8 cellular contexts compared by ENCODE assay signal in the genomic region with DNA sequence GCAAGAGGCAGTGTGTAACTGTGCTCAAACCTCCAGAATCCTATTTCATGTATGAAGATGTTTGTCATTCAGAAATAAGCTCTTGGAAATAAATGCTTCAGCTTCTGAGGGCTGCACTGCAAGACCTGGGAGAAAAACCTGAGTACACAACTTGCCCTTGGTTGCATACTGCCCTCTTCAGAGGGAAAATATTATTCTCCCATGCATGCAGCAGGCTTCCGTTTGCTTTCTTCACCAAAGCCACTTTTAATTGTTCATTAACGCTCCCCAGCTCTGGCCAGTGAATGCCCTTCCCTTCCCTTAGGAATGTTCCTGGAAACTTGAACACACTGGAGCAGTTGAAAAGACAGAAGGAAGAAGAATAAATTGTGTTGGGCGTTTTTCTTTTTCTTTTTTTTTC. TPM values are rescaled to one million over a fixed set of nuclear protein-coding genes. Genes with fewer than 3 reads are reported as not detected.
DNase-seq lines count a peak whose midpoint lies in the region; ATAC-seq, FAIRE-seq and TF ChIP-seq lines count a peak whose summit lies in the region.

No MANE protein-coding gene starts in this region.

- H3K27me3 ChIP-seq in left ventricle myocardium inferior (ENCODE audit: low read depth), result peaks cover 100% of the 10 kb centered on the region
- H3K27me3 ChIP-seq in heart left ventricle, result peaks cover 5 to 89% (median 58%) of the 10 kb centered on the region in 9 donors
- peaks cover 2 to 14% (median 8%) of the 10 kb centered on the region in 4 experiments; a peak in 6 of 7 replicates for H3K27me3 ChIP-seq in H1 (replicated peaks in 1 of 4; ENCODE audit: control insufficient read depth in 3 of 4, extremely low read depth in 1 of 4, insufficient read depth in 3 of 4, low read length in 3 of 4)
- H3K27me3 ChIP-seq in H7 (ENCODE audit: control insufficient read depth, insufficient read depth, low read length), result peaks cover 13% of the 10 kb centered on the region

- H3K4ac ChIP-seq in H1 (replicated peaks; ENCODE audit: insufficient read length, low read depth, low read length), result no peak overlapping the region

- no peak overlapping the region for H4K8ac ChIP-seq in H1 (ENCODE audit: extremely low read depth, insufficient read depth, low read length)

- TF ChIP-seq POLR2A in heart left ventricle (IDR thresholded peaks at IDR 0.05), result no peak
- TF ChIP-seq POLR2A in H1 (IDR thresholded peaks at IDR 0.05; ENCODE audit: control extremely low read depth in 1 of 2, low read depth in 2 of 2, low read length in 2 of 2), result no peak

- H3K9me3 ChIP-seq in left ventricle myocardium inferior (replicated peaks), result no peaks in the 10 kb centered on the region
- no peaks in the 10 kb centered on the region for H3K9me3 ChIP-seq in heart left ventricle
- H3K9me3 ChIP-seq in H1 (ENCODE audit: insufficient read depth in 2 of 2, low read depth in 1 of 2, low read length in 1 of 2), result no peaks in the 10 kb centered on the region

- no peak overlapping the region for H4K91ac ChIP-seq in H1 (replicated peaks; ENCODE audit: insufficient read length, low read length)

- no peaks in the 10 kb centered on the region for H4K20me1 ChIP-seq in H1 (replicated peaks in 1 of 2; ENCODE audit: control insufficient read depth in 1 of 2, insufficient read depth in 2 of 2, low read length in 2 of 2)

- no peak overlapping the region for H3K9ac ChIP-seq in H1 (replicated peaks in 1 of 4; ENCODE audit: extremely low read depth in 1 of 4, low read depth in 3 of 4, low read length in 3 of 4)

- H3K18ac ChIP-seq in H1 (ENCODE audit: extremely low read depth, low read length), result no peak overlapping the region

- peaks cover 14% of the 10 kb centered on the region; the same call in 1 of the 2 replicates for H3K23me2 ChIP-seq in H1 (ENCODE audit: low read depth, low read length)

- H3K4me1 ChIP-seq in left ventricle myocardium inferior (peaks cover 19% of the 10 kb centered on the region), heart left ventricle (peaks cover 0 to 18% (median 6%) of the 10 kb centered on the region in 12 donors), H1 (replicated peaks in 1 of 4; ENCODE audit: control insufficient read depth in 3 of 4, insufficient read depth in 4 of 4, low read length in 3 of 4) (peaks cover 7 to 14% (median 10%) of the 10 kb centered on the region in 4 experiments)

- TF ChIP-seq CTCF in left ventricle myocardium inferior (IDR thresholded peaks at IDR 0.05; ENCODE audit: borderline replicate concordance) (peak; percentile 22), heart left ventricle (IDR thresholded peaks at IDR 0.05) (peak in 1 of 12 donors; percentile 18), H1 (IDR thresholded peaks at IDR 0.05; ENCODE audit: control extremely low read depth in 1 of 3, insufficient read depth in 1 of 3, low read depth in 1 of 3, low read length in 3 of 3) (peak in 2 of 3 experiments; percentile 41 to 52; a peak in 2 of 4 replicates)

- TF ChIP-seq RAD21 in H1 (IDR thresholded peaks at IDR 0.05 in 1 of 2, conservative IDR thresholded peaks at IDR 0.05 in 1 of 2; ENCODE audit: low read depth in 2 of 2, low read length in 2 of 2), result peak; percentile 57 to 59

- no peak overlapping the region for H2BK5ac ChIP-seq in H1 (ENCODE audit: low read depth, low read length)

- FAIRE-seq in H1 (lab: Jason Lieb, UNC) (no peak), RCC 7860 (lab: Jason Lieb, UNC) (no peak)

- H3K14ac ChIP-seq in H1 (ENCODE audit: insufficient read length), result no peak overlapping the region

- no peak overlapping the region for H3K23ac ChIP-seq in H1 (ENCODE audit: insufficient read length)

- no peak overlapping the region for H3K4me2 ChIP-seq in H1 (ENCODE audit: insufficient read depth in 1 of 2, low read depth in 2 of 2, low read length in 2 of 2)

- H2BK15ac ChIP-seq in H1 (ENCODE audit: low read length), result no peak overlapping the region

- H3K56ac ChIP-seq in H1 (replicated peaks; ENCODE audit: insufficient read length, low read depth, low read length), result no peak overlapping the region

- no peak overlapping the region for H2AFZ ChIP-seq in H1 (ENCODE audit: low read length)

- no peak overlapping the region for H2BK20ac ChIP-seq in H1 (ENCODE audit: low read length)

- H3K4me3 ChIP-seq in left ventricle myocardium inferior (no peak overlapping the region), heart left ventricle (no peak overlapping the region), H1 (ENCODE audit: extremely low read depth in 1 of 4, insufficient read depth in 2 of 4, low read depth in 3 of 4, low read length in 4 of 4) (no peak overlapping the region; a peak in 1 of 8 replicates), H7 (ENCODE audit: insufficient read depth, low read depth, low read length) (no peak overlapping the region)

- no peaks in the 10 kb centered on the region for H3K79me2 ChIP-seq in H1 (ENCODE audit: control insufficient read depth in 1 of 2, insufficient read depth in 2 of 2, low read length in 2 of 2)

- H2AK5ac ChIP-seq in H1 (ENCODE audit: low read depth, low read length), result no peak overlapping the region

- 14 to 23% (median 20%) methylated on average over 3 of the region's 3 CpGs for WGBS in heart left ventricle, 4 donors
- 60% methylated on average over 3 of the region's 3 CpGs; no CpG with 5 or more reads in 1 of the 2 experiments for WGBS in H1 (ENCODE audit: extremely low coverage in 1 of 2, insufficient coverage in 1 of 2, insufficient read length in 1 of 2, insufficient replicate concordance in 2 of 2, low coverage in 1 of 2, low lambda C conversion rate in 2 of 2, missing lambda C conversion rate in 1 of 2), 2 experiments

- no peak overlapping the region for H2BK12ac ChIP-seq in H1 (ENCODE audit: low read depth, low read length)

- DNase-seq in left ventricle myocardium inferior, result no peak
- DNase-seq in heart left ventricle, result no peak
- peak; percentile 79 for DNase-seq in NCI-H69 (lab: John Stamatoyannopoulos, UW)
- no peak for DNase-seq in H1 (ENCODE audit: low read depth in 1 of 2, low spot score in 2 of 2)
- DNase-seq in renal cortical epithelial cell (ENCODE audit: low read depth), result peak; percentile 90
- no peak for DNase-seq in RCC 7860 (ENCODE audit: low spot score)
- no peak for DNase-seq in H7

- TF ChIP-seq EP300 in H1 (IDR thresholded peaks at IDR 0.05; ENCODE audit: borderline replicate concordance in 1 of 2, low read depth in 2 of 2, low read length in 2 of 2), result no peak

- no peaks in the 10 kb centered on the region for H3K36me3 ChIP-seq in left ventricle myocardium inferior
- no peaks in the 10 kb centered on the region for H3K36me3 ChIP-seq in heart left ventricle
- no peaks in the 10 kb centered on the region for H3K36me3 ChIP-seq in H1 (ENCODE audit: control insufficient read depth in 2 of 4, insufficient read depth in 4 of 4, low read length in 3 of 4)
- H3K36me3 ChIP-seq in H7 (replicated peaks; ENCODE audit: control insufficient read depth, insufficient read depth, low read length), result no peaks in the 10 kb centered on the region

- intact Hi-C loops in left ventricle myocardium inferior (cut with micrococcal nuclease) (no loop called here), heart left ventricle (cut with DNase I) (no loop called here)

- no peak overlapping the region for H4K5ac ChIP-seq in H1 (ENCODE audit: insufficient read length, low read depth, low read length)

- H3K79me1 ChIP-seq in H1 (ENCODE audit: low read depth, low read length), result no peaks in the 10 kb centered on the region

- no peak for ATAC-seq in heart left ventricle
- ATAC-seq in HG02885 (IDR thresholded peaks at IDR 0.05; ENCODE audit: poor library complexity, unreplicated experiment), result no peak

- H3K27ac ChIP-seq in left ventricle myocardium inferior (replicated peaks), result no peak overlapping the region
- H3K27ac ChIP-seq in heart left ventricle, result no peak overlapping the region
- H3K27ac ChIP-seq in H1 (ENCODE audit: low read depth, low read length), result no peak overlapping the region

- no peak overlapping the region for H2BK120ac ChIP-seq in H1 (replicated peaks; ENCODE audit: low read depth, low read length)

- CTCF ChIA-PET in H1 (lab: Charles Lee; ENCODE audit: partially characterized antibody), result interaction anchor here (0.6 to 10.1 kb wide), 24 partner anchors 9 to 148 kb away, joined by 3 to 97 read pairs (median 6); no protein-coding TSS in a partner anchor

- POLR2A ChIA-PET in H1 (lab: Charles Lee; ENCODE audit: partially characterized antibody), result interaction anchor here (0.9 to 1.7 kb wide), 4 partner anchors 16 to 104 kb away, joined by 4 to 9 read pairs (median 5); partner anchors contain the start of genes ATP6V1G1 and TMEM268

TF ChIP-seq in H1, 55 proteins besides CTCF, POLR2A, EP300 and RAD21 (continues in another document):
- TF ChIP-seq SP2 (IDR thresholded peaks at IDR 0.05; ENCODE audit: low read length) (no peak), FOSL1 (IDR thresholded peaks at IDR 0.05; ENCODE audit: insufficient read depth, low read depth, low read length) (no peak), CHD2 (IDR thresholded peaks at IDR 0.05; ENCODE audit: low read length) (no peak), YY1 (IDR thresholded peaks at IDR 0.05; ENCODE audit: low read depth, low read length) (no peak), ATF3 (IDR thresholded peaks at IDR 0.05; ENCODE audit: insufficient read depth, low read depth, low read length) (no peak), TAF1 (IDR thresholded peaks at IDR 0.05; ENCODE audit: low read depth, low read length) (no peak), CTBP2 (IDR thresholded peaks at IDR 0.05; ENCODE audit: borderline replicate concordance, insufficient read depth, insufficient read length, low read length) (no peak), TEAD4 (IDR thresholded peaks at IDR 0.05; ENCODE audit: low read depth, low read length) (no peak), RBBP5 (IDR thresholded peaks at IDR 0.05; ENCODE audit: borderline replicate concordance, low read depth, low read length) (no peak)

RNA-seq across cellular contexts. Expression of gene WHRN, which starts 2.5 kb away (rescaled TPM):
- total RNA-seq in left ventricle myocardium inferior (0.80 TPM), heart left ventricle (1 to 10 TPM in 3 of 9 donors, under 1 TPM in 6; 0.12 to 1.4 (median 0.56) TPM), renal cortical epithelial cell (0.52 and 5.2 TPM in 2 replicates)
- polyA plus RNA-seq in heart left ventricle (under 1 TPM; 0.37 to 0.61 TPM), H1 (2011; rRNA removed) (4.4 and 8.3 TPM in 2 replicates)
- total RNA-seq in H1 (2021; fragmentation: NEBNext Ultra II Directional; extraction: Animal tissue kit (Norgen Biotek cat#: 25700)), result 7.4 and 7.7 TPM in 2 replicates
- polyA plus RNA-seq in H1 (2011; cell fraction: cytosol; rRNA removed), result 5.8 TPM
- polyA plus RNA-seq in H1 (2011; cell fraction: nucleus; rRNA removed), result 22.8 TPM
- 5.0 to 8.2 TPM (median 7.4 TPM) in 4 replicates for polyA plus RNA-seq in H1 (2012, experiment 1 of 2)
- 3.5 TPM for polyA plus RNA-seq in H1 (2012, experiment 2 of 2)
- polyA plus RNA-seq in H1 (2013, experiment 1 of 2), result 5.3 TPM
- 5.1 TPM for polyA plus RNA-seq in H1 (2013, experiment 2 of 2)
- 1.7 and 2.1 TPM in 2 replicates for polyA minus RNA-seq in H1 (2011; rRNA and poly(A)+ RNA removed)
- 3.9 TPM for polyA minus RNA-seq in H1 (2011; cell fraction: cytosol; rRNA and poly(A)+ RNA removed)
- 11.9 TPM for polyA minus RNA-seq in H1 (2011; cell fraction: nucleus; rRNA and poly(A)+ RNA removed)
- 4.4 and 10.6 TPM in 2 replicates for total RNA-seq in H7 (2014; rRNA removed; shearing (Covaris generic))

Comparison
In these comparisons a context has a peak if more than half of its experiments do, and no peak if none do; other contexts are left out.
1. DNase-seq: peak in NCI-H69 (single experiment) and renal cortical epithelial cell (single experiment); none in left ventricle myocardium inferior (single experiment), heart left ventricle (0 of 5), H1 (0 of 2), RCC 7860 (single experiment) and H7 (single experiment).